In the genomic region with DNA sequence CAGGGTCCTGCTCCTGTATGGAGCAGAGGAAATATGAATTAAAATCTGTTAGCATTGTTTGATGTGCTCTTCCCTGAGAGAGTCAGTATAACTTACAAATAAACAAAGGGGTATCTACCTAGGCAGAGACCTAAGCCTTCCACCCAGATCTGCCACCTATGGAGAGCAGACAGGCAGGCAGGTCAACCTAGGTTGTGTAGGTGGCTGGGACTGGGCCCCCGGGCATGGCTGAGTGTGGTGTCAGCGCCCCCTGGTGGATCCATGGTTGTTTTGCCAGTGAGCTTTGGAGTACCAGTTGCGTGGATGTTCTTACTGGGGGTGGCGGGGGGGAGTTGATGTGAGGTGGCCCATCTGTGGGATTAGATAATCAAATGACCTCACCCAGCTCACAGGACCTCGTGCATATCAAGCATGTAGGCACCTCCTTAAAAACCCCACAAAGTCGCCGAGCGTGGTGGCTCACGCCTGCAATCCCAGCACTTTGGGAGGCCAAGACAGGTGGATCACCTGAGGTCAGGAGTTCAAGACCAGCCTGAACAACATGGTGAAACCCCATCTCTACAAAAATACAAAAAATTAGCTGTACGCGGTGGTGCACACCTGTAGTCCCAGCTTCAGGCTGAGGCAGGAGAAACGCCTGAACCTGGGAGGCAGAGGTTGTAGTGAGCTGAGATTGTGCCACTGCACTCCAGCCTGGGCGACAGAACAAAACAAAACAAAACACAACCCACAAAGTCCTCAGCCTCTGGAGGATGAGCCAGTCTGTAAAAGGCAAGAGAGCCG, we compare ENCODE assay signal across 8 cellular contexts. TPM values are rescaled to one million over a fixed set of nuclear protein-coding genes. Genes with fewer than 3 reads are reported as not detected.
DNase-seq lines count a peak whose midpoint lies in the region; ATAC-seq and FAIRE-seq lines count a peak whose summit lies in the region.

No MANE protein-coding gene starts in this region.

- peak; percentile 69 for ATAC-seq in HG03175 (IDR thresholded peaks at IDR 0.05; ENCODE audit: unreplicated experiment)
- peak; percentile 99 for ATAC-seq in left colon
- ATAC-seq in GM18907 (IDR thresholded peaks at IDR 0.05; ENCODE audit: unreplicated experiment): no peak

- peak; percentile 87 for FAIRE-seq in GM18507 (lab: Jason Lieb, UNC)

- intact Hi-C loops in left colon (cut with DNase I, micrococcal nuclease): no loop called here

- DNase-seq in GM18507 (ENCODE audit: extremely low spot score, insufficient read length, low read depth) (peak; percentile 77), NCI-H524 treated with DMSO at 0.1 percent for 48 hours (lab: John Stamatoyannopoulos, UW) (peak; percentile 35), cerebellum (ENCODE audit: low spot score) (peak; percentile 78), left colon (peak; percentile 77 to 91)
- DNase-seq in activated CD4-positive, alpha-beta T cell treated with anti-CD3 and anti-CD28 coated beads for 4 hours: peak; percentile 87 to 91
- DNase-seq in stimulated activated CD4-positive, alpha-beta T cell treated with anti-CD3 and anti-CD28 coated beads, Interleukin-4, amount 100 ng/mL, for 48 hours (ENCODE audit: low read depth in 2 of 2): peak; percentile 83 to 90

RNA-seq across cellular contexts. Expression of gene DUS2, which starts 17.6 kb away (rescaled TPM):
- total RNA-seq in cerebellum (9.3 TPM), left colon (10 to 100 TPM; 14.1 to 17.4 TPM)

RNA-seq across cellular contexts. Expression of gene DDX28, which starts 17.7 kb away (rescaled TPM):
- total RNA-seq in cerebellum (6.8 TPM), left colon (1 to 10 TPM; 6.7 to 7.1 TPM)

RNA-seq across cellular contexts. Expression of gene DPEP2NB, which starts 25.0 kb away (rescaled TPM):
- total RNA-seq in cerebellum: not detected
- not detected for total RNA-seq in left colon

RNA-seq across cellular contexts. Expression of gene DPEP2, which starts 41.4 kb away (rescaled TPM):
- total RNA-seq in cerebellum: 0.73 TPM
- total RNA-seq in left colon: 1 to 10 TPM in 1 of 2 donors, under 1 TPM in 1; 0.82 to 2.5 TPM

RNA-seq across cellular contexts. Expression of gene NFATC3, which starts 44.5 kb away (rescaled TPM):
- total RNA-seq in cerebellum (21.1 TPM), left colon (10 to 100 TPM; 24.6 to 24.9 TPM)

Comparison
In these comparisons a context has a peak if more than half of its experiments do, and no peak if none do; other contexts are left out.
1. DNase-seq: peak in every context shown above with its lines; median percentile 89 in activated CD4-positive, alpha-beta T cell treated with anti-CD3 and anti-CD28 coated beads for 4 hours; 86 in stimulated activated CD4-positive, alpha-beta T cell treated with anti-CD3 and anti-CD28 coated beads, Interleukin-4, amount 100 ng/mL, for 48 hours; 84 in left colon; 78 in cerebellum; 77 in GM18507; 35 in NCI-H524 treated with DMSO at 0.1 percent for 48 hours.